In the genomic region with DNA sequence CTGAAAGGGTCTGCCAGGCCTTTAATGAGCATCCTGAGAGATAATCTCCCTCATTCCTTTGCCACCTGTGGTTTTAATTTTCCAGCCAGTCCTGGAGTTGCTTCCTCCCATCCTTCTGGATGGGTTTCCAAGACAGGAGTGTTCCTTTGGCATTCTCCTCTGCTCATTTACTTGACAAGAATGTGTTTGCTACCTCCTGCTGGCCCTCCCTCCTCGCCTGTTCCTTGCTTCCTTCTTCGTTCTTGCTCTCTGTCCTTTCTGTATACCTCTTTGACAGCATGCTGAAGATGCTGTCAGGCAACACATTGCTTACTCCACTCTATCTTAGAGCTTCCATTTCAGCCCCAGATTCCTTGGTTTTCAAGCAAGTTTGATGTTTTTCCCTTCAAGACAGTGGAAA, we compare ENCODE assay signal across 2 cellular contexts.
TF ChIP-seq lines count a peak whose summit lies in the region.

No MANE protein-coding gene starts in this region.

TF ChIP-seq in WTC11, 78 proteins besides CTCF, POLR2A, EP300 and RAD21:
- TF ChIP-seq ZNF138 (CRISPR knock-in tag; conservative IDR thresholded peaks at IDR 0.05): no peak
- no peak for TF ChIP-seq NR2C2 (CRISPR knock-in tag; IDR thresholded peaks at IDR 0.05)
- TF ChIP-seq CBFB (CRISPR knock-in tag; IDR thresholded peaks at IDR 0.05; ENCODE audit: low read depth): no peak
- no peak for TF ChIP-seq RELA (CRISPR knock-in tag; IDR thresholded peaks at IDR 0.05; ENCODE audit: borderline replicate concordance)
- TF ChIP-seq, protein P1, sequence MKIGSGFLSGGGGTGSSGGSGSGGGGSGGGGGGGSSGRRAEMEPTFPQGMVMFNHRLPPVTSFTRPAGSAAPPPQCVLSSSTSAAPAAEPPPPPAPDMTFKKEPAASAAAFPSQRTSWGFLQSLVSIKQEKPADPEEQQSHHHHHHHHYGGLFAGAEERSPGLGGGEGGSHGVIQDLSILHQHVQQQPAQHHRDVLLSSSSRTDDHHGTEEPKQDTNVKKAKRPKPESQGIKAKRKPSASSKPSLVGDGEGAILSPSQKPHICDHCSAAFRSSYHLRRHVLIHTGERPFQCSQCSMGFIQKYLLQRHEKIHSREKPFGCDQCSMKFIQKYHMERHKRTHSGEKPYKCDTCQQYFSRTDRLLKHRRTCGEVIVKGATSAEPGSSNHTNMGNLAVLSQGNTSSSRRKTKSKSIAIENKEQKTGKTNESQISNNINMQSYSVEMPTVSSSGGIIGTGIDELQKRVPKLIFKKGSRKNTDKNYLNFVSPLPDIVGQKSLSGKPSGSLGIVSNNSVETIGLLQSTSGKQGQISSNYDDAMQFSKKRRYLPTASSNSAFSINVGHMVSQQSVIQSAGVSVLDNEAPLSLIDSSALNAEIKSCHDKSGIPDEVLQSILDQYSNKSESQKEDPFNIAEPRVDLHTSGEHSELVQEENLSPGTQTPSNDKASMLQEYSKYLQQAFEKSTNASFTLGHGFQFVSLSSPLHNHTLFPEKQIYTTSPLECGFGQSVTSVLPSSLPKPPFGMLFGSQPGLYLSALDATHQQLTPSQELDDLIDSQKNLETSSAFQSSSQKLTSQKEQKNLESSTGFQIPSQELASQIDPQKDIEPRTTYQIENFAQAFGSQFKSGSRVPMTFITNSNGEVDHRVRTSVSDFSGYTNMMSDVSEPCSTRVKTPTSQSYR (CRISPR knock-in tag; IDR thresholded peaks at IDR 0.05): no peak
- TF ChIP-seq ZNF396 (CRISPR knock-in tag; IDR thresholded peaks at IDR 0.05; ENCODE audit: borderline replicate concordance): no peak
- TF ChIP-seq KAT7 (CRISPR knock-in tag; IDR thresholded peaks at IDR 0.05; ENCODE audit: borderline replicate concordance): no peak
- no peak for TF ChIP-seq NFE2L1 (CRISPR knock-in tag; IDR thresholded peaks at IDR 0.05)
- no peak for TF ChIP-seq OVOL2 (CRISPR knock-in tag; IDR thresholded peaks at IDR 0.05; ENCODE audit: borderline replicate concordance)

TF ChIP-seq in SK-N-SH, 30 proteins besides CTCF, POLR2A, EP300 and RAD21:
- TF ChIP-seq RXRA (IDR thresholded peaks at IDR 0.05; ENCODE audit: borderline replicate concordance, low read depth) (no peak), MEF2A (IDR thresholded peaks at IDR 0.05; ENCODE audit: borderline replicate concordance, low read depth) (no peak), FOXJ3 (CRISPR knock-in tag; IDR thresholded peaks at IDR 0.05) (no peak), TEAD4 (IDR thresholded peaks at IDR 0.05; ENCODE audit: borderline replicate concordance, insufficient read depth) (no peak), CHD2 (IDR thresholded peaks at IDR 0.05; ENCODE audit: low read length, partially characterized antibody) (no peak), JUND (IDR thresholded peaks at IDR 0.05) (no peak), EZH2phosphoT487 (IDR thresholded peaks at IDR 0.05; ENCODE audit: borderline replicate concordance, low read depth) (no peak), TCF12 (IDR thresholded peaks at IDR 0.05) (no peak)
- TF ChIP-seq, protein P2, sequence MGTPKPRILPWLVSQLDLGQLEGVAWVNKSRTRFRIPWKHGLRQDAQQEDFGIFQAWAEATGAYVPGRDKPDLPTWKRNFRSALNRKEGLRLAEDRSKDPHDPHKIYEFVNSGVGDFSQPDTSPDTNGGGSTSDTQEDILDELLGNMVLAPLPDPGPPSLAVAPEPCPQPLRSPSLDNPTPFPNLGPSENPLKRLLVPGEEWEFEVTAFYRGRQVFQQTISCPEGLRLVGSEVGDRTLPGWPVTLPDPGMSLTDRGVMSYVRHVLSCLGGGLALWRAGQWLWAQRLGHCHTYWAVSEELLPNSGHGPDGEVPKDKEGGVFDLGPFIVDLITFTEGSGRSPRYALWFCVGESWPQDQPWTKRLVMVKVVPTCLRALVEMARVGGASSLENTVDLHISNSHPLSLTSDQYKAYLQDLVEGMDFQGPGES (IDR thresholded peaks at IDR 0.05; ENCODE audit: low read depth, low read length): no peak
- TF ChIP-seq, protein P3, sequence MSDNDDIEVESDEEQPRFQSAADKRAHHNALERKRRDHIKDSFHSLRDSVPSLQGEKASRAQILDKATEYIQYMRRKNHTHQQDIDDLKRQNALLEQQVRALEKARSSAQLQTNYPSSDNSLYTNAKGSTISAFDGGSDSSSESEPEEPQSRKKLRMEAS (IDR thresholded peaks at IDR 0.05; ENCODE audit: low read depth): no peak
- TF ChIP-seq, protein P4, sequence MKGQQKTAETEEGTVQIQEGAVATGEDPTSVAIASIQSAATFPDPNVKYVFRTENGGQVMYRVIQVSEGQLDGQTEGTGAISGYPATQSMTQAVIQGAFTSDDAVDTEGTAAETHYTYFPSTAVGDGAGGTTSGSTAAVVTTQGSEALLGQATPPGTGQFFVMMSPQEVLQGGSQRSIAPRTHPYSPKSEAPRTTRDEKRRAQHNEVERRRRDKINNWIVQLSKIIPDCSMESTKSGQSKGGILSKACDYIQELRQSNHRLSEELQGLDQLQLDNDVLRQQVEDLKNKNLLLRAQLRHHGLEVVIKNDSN (IDR thresholded peaks at IDR 0.05; ENCODE audit: borderline replicate concordance, low read depth): no peak
